25 cellular contexts compared by ENCODE assay signal in the genomic region with DNA sequence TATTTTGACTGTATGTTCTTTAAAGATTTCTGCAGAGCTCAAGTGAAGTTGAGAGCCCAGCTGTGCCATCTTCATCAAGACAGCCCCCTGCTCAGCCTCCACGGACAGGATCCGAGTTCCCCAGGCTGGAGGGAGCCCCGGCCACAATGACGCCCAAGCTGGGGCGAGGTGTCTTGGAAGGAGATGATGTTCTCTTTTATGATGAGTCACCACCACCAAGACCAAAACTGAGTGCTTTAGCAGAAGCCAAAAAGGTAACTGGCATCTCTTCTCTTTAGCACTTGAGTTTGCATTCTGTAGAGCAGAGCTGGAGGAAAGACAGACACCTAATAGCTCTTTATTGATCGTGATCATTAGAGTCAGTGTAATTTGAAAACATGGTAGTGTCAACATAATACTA. TPM values are rescaled to one million over a fixed set of nuclear protein-coding genes. Genes with fewer than 3 reads are reported as not detected.
"Had no signal": no experiment of that assay in that cellular context is flagged by ENCODE, and none has a peak within 500 bp of the region (broad histone marks: within the 10 kb centered on the region; RNA-seq: fewer than 3 reads in every experiment).

No MANE protein-coding gene starts in this region.

- H3K27me3 ChIP-seq: body of pancreas, heart right ventricle, neutrophil, pancreas, thyroid gland had no signal

- H3K4me1 ChIP-seq: body of pancreas, heart right ventricle, pancreas, thyroid gland had no signal

- H3K27ac ChIP-seq: body of pancreas, heart right ventricle, neutrophil, pancreas, skin epidermis, thyroid gland had no signal

- FAIRE-seq: colon, pancreas had no signal

- H3K4me3 ChIP-seq: body of pancreas, heart right ventricle, pancreas, skin epidermis, thyroid gland had no signal

- H3K9me3 ChIP-seq: body of pancreas, heart right ventricle, neutrophil, pancreas, thyroid gland had no signal

- H3K36me3 ChIP-seq: pancreas, thyroid gland had no signal

- ATAC-seq: body of pancreas; esophagus mucosa; heart right ventricle; left cardiac atrium; natural killer cell treated with Interleukin-12 subunit alpha and Interleukin-12 subunit beta and Interleukin-15 and Interleukin-18, amount 100 ng/mL, for 72 hours; pancreas; right cardiac atrium had no signal

- DNase-seq: activated B cell treated with CpG ODN at 0.5 μM for 24 hours; activated CD4-positive, alpha-beta memory T cell treated with anti-CD3 and anti-CD28 coated beads for 36 hours; activated CD4-positive, alpha-beta T cell treated with anti-CD3 and anti-CD28 coated beads for 4 hours; activated naive CD4-positive, alpha-beta T cell treated with anti-CD3 and anti-CD28 coated beads for 36 hours; activated T-cell treated with anti-CD3 and anti-CD28 coated beads, Interleukin-2, amount 50 U/mL, for 48 hours; body of pancreas; effector memory CD4-positive, alpha-beta T cell; heart right ventricle; islet precursor cell; left cardiac atrium; pancreas; right cardiac atrium; stimulated activated CD4-positive, alpha-beta T cell treated with anti-CD3 and anti-CD28 coated beads, Interleukin-1b, Interleukin-23, amount 100 ng/mL, for 48 hours; substantia nigra; thyroid gland had no signal

RNA-seq across cellular contexts. Expression of a gene that starts 39.2 kb away (rescaled TPM):
- total RNA-seq: activated B cell treated with CpG ODN at 0.5 μM for 24 hours; activated CD4-positive, alpha-beta memory T cell treated with anti-CD3 and anti-CD28 coated beads for 36 hours; activated naive CD4-positive, alpha-beta T cell treated with anti-CD3 and anti-CD28 coated beads for 36 hours; body of pancreas; cardiac septum; dermis microvascular lymphatic vessel endothelial cell; esophagus mucosa; heart right ventricle; left cardiac atrium; liver; natural killer cell treated with Interleukin-12 subunit alpha and Interleukin-12 subunit beta and Interleukin-15 and Interleukin-18, amount 100 ng/mL, for 72 hours; pancreas; pulmonary artery endothelial cell; right cardiac atrium; thyroid gland; urinary bladder had no signal
- polyA plus RNA-seq: heart right ventricle, liver, pancreas, right cardiac atrium, urinary bladder had no signal
